Comparison of ENCODE assay signal across 17 cellular contexts in genomic region chr2:61218076-61218816, GRCh38.
"Had no signal": no experiment of that assay in that cellular context is flagged by ENCODE, and none has a peak within 500 bp of the region (broad histone marks: within the 10 kb centered on the region; RNA-seq: fewer than 3 reads in every experiment).

No MANE protein-coding gene starts in this region.

- H3K9me3 ChIP-seq: body of pancreas, right lobe of liver, suprapubic skin, upper lobe of left lung had no signal

- ATAC-seq: activated CD8-positive, alpha-beta T cell treated with anti-CD3 and anti-CD28 coated beads, Interleukin-2, amount 10 ng/mL, durations not matched to agents 7 days and 5 days; body of pancreas; left ventricle myocardium superior; right lobe of liver; stimulated activated naive CD8-positive, alpha-beta T cell treated with anti-CD3 and anti-CD28 coated beads, Interleukin-15, Interleukin-2, amounts not matched to agents 100 U/mL and 50 U/mL, for 24 hours had no signal

- H3K4me1 ChIP-seq: body of pancreas, neural progenitor cell, right lobe of liver, suprapubic skin had no signal

- H3K9ac ChIP-seq: neural progenitor cell had no signal

- DNase-seq: activated CD4-positive, alpha-beta T cell treated with anti-CD3 and anti-CD28 coated beads, Interleukin-2, amount 10 ng/mL, durations not matched to agents 24 days and 14 days; activated CD4-positive, CD25-positive, alpha-beta regulatory T cell; activated CD8-positive, alpha-beta memory T cell treated with anti-CD3 and anti-CD28 coated beads, Interleukin-2, amount 50 U/mL, for 4 hours; activated CD8-positive, alpha-beta T cell treated with anti-CD3 and anti-CD28 coated beads, Interleukin-2, amount 10 ng/mL, durations not matched to agents 7 days and 5 days; activated gamma-delta T cell treated with Interleukin-2 at 50 U/mL for 16 hours; activated T-cell treated with anti-CD3 and anti-CD28 coated beads, Interleukin-2, amount 50 U/mL, for 48 hours; amniotic stem cell; body of pancreas; central memory CD4-positive, alpha-beta T cell; effector memory CD4-positive, alpha-beta T cell; left ventricle myocardium superior; right lobe of liver; stimulated activated naive CD8-positive, alpha-beta T cell treated with anti-CD3 and anti-CD28 coated beads, Interleukin-15, Interleukin-2, amounts not matched to agents 100 U/mL and 50 U/mL, for 24 hours; T-helper 2 cell; upper lobe of left lung had no signal

- H3K4me3 ChIP-seq: body of pancreas, neural progenitor cell, right lobe of liver, suprapubic skin, upper lobe of left lung had no signal

- H3K27me3 ChIP-seq: body of pancreas, neural progenitor cell, right lobe of liver, suprapubic skin, upper lobe of left lung had no signal

- H3K27ac ChIP-seq: body of pancreas, neural progenitor cell, right lobe of liver, suprapubic skin, upper lobe of left lung had no signal
